In the genomic region with DNA sequence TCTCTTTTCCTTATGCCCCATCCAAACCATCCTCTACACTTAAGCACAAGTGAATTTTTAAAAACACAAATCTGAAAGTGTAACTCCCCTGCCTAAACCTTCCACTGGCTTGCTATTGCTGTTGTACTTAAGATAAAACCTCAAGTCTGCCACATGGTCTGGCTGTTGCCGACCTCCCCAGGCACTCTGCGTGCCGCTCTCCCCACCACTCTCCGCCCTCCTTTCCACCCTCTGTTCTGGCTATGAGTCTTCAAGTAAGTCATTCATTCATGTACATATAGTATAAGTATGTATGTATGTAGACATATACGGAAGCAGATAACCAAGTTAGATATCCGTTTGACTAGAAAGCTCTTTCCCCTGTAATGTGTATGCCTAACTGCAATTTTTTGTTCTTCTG, we compare ENCODE assay signal across 9 cellular contexts.
DNase-seq lines count a peak whose midpoint lies in the region; ATAC-seq and TF ChIP-seq lines count a peak whose summit lies in the region.
"Had no signal": no experiment of that assay in that cellular context is flagged by ENCODE, and none has a peak within 500 bp of the region (broad histone marks: within the 10 kb centered on the region; RNA-seq: fewer than 3 reads in every experiment).

No MANE protein-coding gene starts in this region.

- H3K4me3 ChIP-seq in SJCRH30 = no peak overlapping the region
- no peak overlapping the region for H3K4me3 ChIP-seq in psoas muscle
- H3K4me3 ChIP-seq in brain microvascular endothelial cell (ENCODE audit: low read depth, low read length) = no peak overlapping the region

- in situ Hi-C loops in brain microvascular endothelial cell (cut with HindIII; ENCODE audit: low pct_ligation_motif_present, low sequenced_read_pairs) = no loop called here

- H3K9me3 Mint-ChIP-seq in chondrocyte (ENCODE audit: low read depth) = peaks cover 3% of the 10 kb centered on the region

- peaks cover 57% of the 10 kb centered on the region for H3K4me1 Mint-ChIP-seq in chondrocyte (ENCODE audit: low read depth)

- no peaks in the 10 kb centered on the region for H3K27me3 Mint-ChIP-seq in chondrocyte (ENCODE audit: low read depth)

- H3K27ac Mint-ChIP-seq in chondrocyte (ENCODE audit: unreplicated experiment) = no peak overlapping the region

- peaks cover 14% of the 10 kb centered on the region for H3K4me1 ChIP-seq in SJCRH30
- H3K4me1 ChIP-seq in psoas muscle = no peaks in the 10 kb centered on the region

- ATAC-seq in GM18870 (IDR thresholded peaks at IDR 0.05; ENCODE audit: unreplicated experiment) (peak; percentile 64), HG03196 (IDR thresholded peaks at IDR 0.05; ENCODE audit: unreplicated experiment) (peak; percentile 62), psoas muscle (no peak)

- 71 to 80% (median 76%) methylated on average over 6 of the region's 6 CpGs for WGBS in psoas muscle, 3 donors

- DNase-seq in activated T-cell treated with anti-CD3 and anti-CD28 coated beads, Interleukin-2, amount 50 U/mL, for 48 hours = peak; percentile 78 to 84
- DNase-seq in stimulated activated CD4-positive, alpha-beta T cell treated with anti-CD3 and anti-CD28 coated beads, Interleukin-2, amount 100 ng/mL, for 48 hours = peak; percentile 56 to 64
- DNase-seq in chondrocyte (ENCODE audit: low spot score) = no peak
- DNase-seq in SJCRH30 = no peak
- no peak for DNase-seq in psoas muscle
- no peak for DNase-seq in brain microvascular endothelial cell

- no peaks in the 10 kb centered on the region for H3K27me3 ChIP-seq in SJCRH30
- H3K27me3 ChIP-seq in psoas muscle (ENCODE audit: insufficient read depth in 3 of 3, low read length in 2 of 3) = no peaks in the 10 kb centered on the region
- no peaks in the 10 kb centered on the region for H3K27me3 ChIP-seq in brain microvascular endothelial cell (replicated peaks)

- H3K36me3 ChIP-seq in SJCRH30 = no peaks in the 10 kb centered on the region
- H3K36me3 ChIP-seq in psoas muscle (ENCODE audit: insufficient read depth in 1 of 2, low read depth in 1 of 2) = no peaks in the 10 kb centered on the region
- no peaks in the 10 kb centered on the region for H3K36me3 ChIP-seq in brain microvascular endothelial cell (replicated peaks)

- no peak for TF ChIP-seq CTCF in chondrocyte (IDR thresholded peaks at IDR 0.05)
- TF ChIP-seq CTCF in psoas muscle (IDR thresholded peaks at IDR 0.05) = no peak
- no peak for TF ChIP-seq CTCF in brain microvascular endothelial cell (IDR thresholded peaks at IDR 0.05; ENCODE audit: low read depth, low read length, missing control alignments)

- H3K9me3 ChIP-seq in SJCRH30 (replicated peaks) (no peaks in the 10 kb centered on the region; the same call in none of the 2 replicates), psoas muscle (no peaks in the 10 kb centered on the region)

- H3K27ac ChIP-seq in SJCRH30 (no peak overlapping the region), psoas muscle (no peak overlapping the region), brain microvascular endothelial cell (no peak overlapping the region)

- no peaks in the 10 kb centered on the region for H3K36me3 Mint-ChIP-seq in chondrocyte (ENCODE audit: low read depth)
- H3K36me3 Mint-ChIP-seq: brain had no signal

- H3K4me3 Mint-ChIP-seq in chondrocyte (ENCODE audit: unreplicated experiment) = no peak overlapping the region
- H3K4me3 Mint-ChIP-seq: brain had no signal

- intact Hi-C loops in psoas muscle (cut with DNase I) = no loop called here

Comparison
In these comparisons a context has a peak if more than half of its experiments do, and no peak if none do; other contexts are left out.
1. ATAC-seq: peak in GM18870 (single experiment) and HG03196 (single experiment); none in psoas muscle (0 of 4).
2. DNase-seq: peak in activated T-cell treated with anti-CD3 and anti-CD28 coated beads, Interleukin-2, amount 50 U/mL, for 48 hours (2 of 2) and stimulated activated CD4-positive, alpha-beta T cell treated with anti-CD3 and anti-CD28 coated beads, Interleukin-2, amount 100 ng/mL, for 48 hours (2 of 2); none in chondrocyte (single experiment), SJCRH30 (0 of 2), psoas muscle (0 of 2) and brain microvascular endothelial cell (single experiment).